14 cellular contexts compared by ENCODE assay signal in the genomic region with DNA sequence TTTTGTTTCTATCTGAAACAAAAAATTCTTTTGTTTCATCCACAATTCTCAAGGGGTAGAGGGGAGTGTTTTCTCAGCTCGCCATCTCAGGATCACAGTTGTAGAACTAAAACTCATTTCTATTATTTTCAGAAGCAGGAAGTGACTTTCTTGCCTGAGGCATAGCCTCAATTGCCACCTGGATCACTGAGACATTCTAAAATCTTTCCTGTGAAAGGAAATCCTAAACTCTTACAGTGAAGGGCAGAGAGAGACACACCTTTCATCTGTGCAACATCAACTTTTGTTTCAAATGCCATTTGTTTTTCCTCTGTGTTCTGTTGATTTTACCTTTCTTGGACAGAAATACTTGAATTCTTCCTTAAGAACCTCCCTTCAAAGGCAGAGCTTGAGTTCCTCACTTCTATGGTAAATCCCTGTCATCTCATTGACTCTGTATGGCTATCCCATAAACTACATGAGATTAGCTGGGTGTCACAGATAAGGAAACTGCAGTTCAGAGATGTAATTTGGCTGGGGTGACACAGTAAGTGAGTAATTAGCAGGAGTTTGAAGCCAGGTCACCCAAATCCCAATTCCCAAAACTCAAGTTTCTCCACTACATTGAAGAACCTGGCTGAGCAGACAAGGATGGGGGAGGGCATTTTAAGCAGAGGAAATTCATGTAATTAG.
"Had no signal": no experiment of that assay in that cellular context is flagged by ENCODE, and none has a peak within 500 bp of the region (broad histone marks: within the 10 kb centered on the region; RNA-seq: fewer than 3 reads in every experiment).

No MANE protein-coding gene starts in this region.

- H3K4me1 ChIP-seq: right lobe of liver had no signal

- H3K27ac ChIP-seq: brain microvascular endothelial cell, ovary, right lobe of liver had no signal

- H3K36me3 Mint-ChIP-seq: activated naive CD8-positive, alpha-beta T cell treated with anti-CD3 and anti-CD28 coated beads for 36 hours had no signal

- FAIRE-seq: endothelial cell of umbilical vein had no signal

- ATAC-seq: right lobe of liver had no signal

- H3K36me3 ChIP-seq: brain microvascular endothelial cell, ovary, right lobe of liver had no signal

- H3K9me3 Mint-ChIP-seq: activated CD4-positive, alpha-beta T cell treated with anti-CD3 and anti-CD28 coated beads, Interleukin-2, amount 10 ng/mL, durations not matched to agents 7 days and 5 days; activated naive CD8-positive, alpha-beta T cell treated with anti-CD3 and anti-CD28 coated beads for 36 hours; stimulated activated naive CD8-positive, alpha-beta T cell treated with anti-CD3 and anti-CD28 coated beads, Interleukin-15, Interleukin-2, amounts not matched to agents 100 ng/mL and 50 ng/mL, for 24 hours had no signal

- H3K27me3 ChIP-seq: brain microvascular endothelial cell, ovary, right lobe of liver had no signal

- H3K27ac Mint-ChIP-seq: activated CD4-positive, alpha-beta T cell treated with anti-CD3 and anti-CD28 coated beads, Interleukin-2, amount 10 ng/mL, durations not matched to agents 7 days and 5 days; activated naive CD8-positive, alpha-beta T cell treated with anti-CD3 and anti-CD28 coated beads for 36 hours had no signal

- DNase-seq: activated CD4-positive, alpha-beta T cell treated with anti-CD3 and anti-CD28 coated beads, Interleukin-2, amount 10 ng/mL, durations not matched to agents 7 days and 5 days; activated naive CD8-positive, alpha-beta T cell treated with anti-CD3 and anti-CD28 coated beads for 36 hours; brain microvascular endothelial cell; cerebellar nuclear complex; effector CD8-positive, alpha-beta T cell; foreskin fibroblast; glutamatergic neuron; hypothalamus; kidney glomerular epithelial cell; ovary; right lobe of liver; T-helper 2 cell had no signal

- H3K4me1 Mint-ChIP-seq: activated CD4-positive, alpha-beta T cell treated with anti-CD3 and anti-CD28 coated beads, Interleukin-2, amount 10 ng/mL, durations not matched to agents 7 days and 5 days; activated naive CD8-positive, alpha-beta T cell treated with anti-CD3 and anti-CD28 coated beads for 36 hours had no signal

- H3K27me3 Mint-ChIP-seq: activated naive CD8-positive, alpha-beta T cell treated with anti-CD3 and anti-CD28 coated beads for 36 hours; stimulated activated naive CD8-positive, alpha-beta T cell treated with anti-CD3 and anti-CD28 coated beads, Interleukin-15, Interleukin-2, amounts not matched to agents 100 ng/mL and 50 ng/mL, for 24 hours had no signal

- H3K4me3 ChIP-seq: ovary, right lobe of liver had no signal

- H3K9me3 ChIP-seq: ovary, right lobe of liver had no signal

- H3K4me3 Mint-ChIP-seq: activated CD4-positive, alpha-beta T cell treated with anti-CD3 and anti-CD28 coated beads, Interleukin-2, amount 10 ng/mL, durations not matched to agents 7 days and 5 days; activated naive CD8-positive, alpha-beta T cell treated with anti-CD3 and anti-CD28 coated beads for 36 hours; stimulated activated naive CD8-positive, alpha-beta T cell treated with anti-CD3 and anti-CD28 coated beads, Interleukin-15, Interleukin-2, amounts not matched to agents 100 ng/mL and 50 ng/mL, for 24 hours had no signal
